ENCODE assay signal across 17 cellular contexts in the genomic region with DNA sequence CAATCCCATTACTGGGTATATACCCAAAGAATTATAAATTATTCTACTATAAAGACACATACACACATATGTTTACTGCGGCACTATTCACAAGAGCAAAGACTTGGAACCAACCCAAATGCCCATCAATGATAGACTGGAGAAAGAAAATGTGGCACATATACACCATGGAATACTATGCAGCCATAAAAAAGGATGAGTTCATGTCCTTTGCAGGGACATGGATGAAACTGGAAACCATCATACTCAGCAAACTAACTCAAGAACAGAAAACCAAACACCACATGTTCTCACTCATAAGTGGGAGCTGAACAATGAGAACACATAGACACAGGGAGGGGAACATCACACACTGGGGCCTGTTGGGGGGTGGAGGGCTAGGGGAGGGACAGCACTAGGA. TPM values are rescaled to one million over a fixed set of nuclear protein-coding genes. Genes with fewer than 3 reads are reported as not detected.
"Had no signal": no experiment of that assay in that cellular context is flagged by ENCODE, and none has a peak within 500 bp of the region (broad histone marks: within the 10 kb centered on the region; RNA-seq: fewer than 3 reads in every experiment).

No MANE protein-coding gene starts in this region.

RNA-seq across cellular contexts. Expression of gene ANGPTL3, which starts 30.1 kb away (rescaled TPM):
- total RNA-seq: activated naive CD4-positive, alpha-beta T cell treated with anti-CD3 and anti-CD28 coated beads for 36 hours; activated naive CD4-positive, alpha-beta T cell treated with anti-CD3 and anti-CD28 coated beads, Interleukin-2, amount 50 U/mL, for 72 hours; activated naive CD8-positive, alpha-beta T cell treated with anti-CD3 and anti-CD28 coated beads for 36 hours; activated naive CD8-positive, alpha-beta T cell treated with anti-CD3 and anti-CD28 coated beads, Interleukin-2, amount 10 ng/mL, durations not matched to agents 7 days and 5 days; activated T-cell treated with anti-CD3 and anti-CD28 coated beads, Interleukin-2, amount 50 U/mL, for 4 hours; activated T-cell treated with anti-CD3 and anti-CD28 coated beads, Interleukin-2, amount 50 U/mL, for 72 hours; activated T-helper 1 cell treated with anti-CD3 and anti-CD28 coated beads, Interleukin-12 subunit alpha, Interleukin-12 subunit beta, Interleukin-2, Interleukin-4 antibody, amounts not matched to agents 30 ng/mL and 10 ng/mL and 1 ng/mL, durations not matched to agents 14 hours and 24 hours and 36 hours; activated T-helper 17 cell treated with anti-CD3 and anti-CD28 coated beads, Interleukin-2, amount 50 U/mL, for 72 hours; activated T-helper 2 cell treated with anti-CD3 and anti-CD28 coated beads, Interferon-gamma antibody, Interleukin-2, Interleukin-4, amounts not matched to agents 10 μg/mL and 5 μg/mL and 100 μg/mL, durations not matched to agents 14 hours and 24 hours and 36 hours; aorta; ascending aorta; astrocyte; breast epithelium; bronchial epithelial cell; cardiac muscle cell; cardiac septum; cerebellum had no signal
